In genomic region chr2:229335349-229335748, GRCh38 we compare ENCODE assay signal across 18 cellular contexts.
DNase-seq lines count a peak whose midpoint lies in the region; ATAC-seq and TF ChIP-seq lines count a peak whose summit lies in the region.
"Had no signal": no experiment of that assay in that cellular context is flagged by ENCODE, and none has a peak within 500 bp of the region (broad histone marks: within the 10 kb centered on the region; RNA-seq: fewer than 3 reads in every experiment).

No MANE protein-coding gene starts in this region.

- H3K9me3 ChIP-seq in sigmoid colon = no peaks in the 10 kb centered on the region
- no peaks in the 10 kb centered on the region for H3K9me3 ChIP-seq in GM23248 (ENCODE audit: low read depth)
- H3K9me3 ChIP-seq: SJSA1 had no signal

- TF ChIP-seq CTCF in coronary artery (IDR thresholded peaks at IDR 0.05) = no peak
- no peak for TF ChIP-seq CTCF in sigmoid colon (IDR thresholded peaks at IDR 0.05)

- intact Hi-C loops in sigmoid colon (cut with DNase I) = no loop called here

- WGBS in sigmoid colon, 2 donors = 88% methylated on average over 6 of the region's 6 CpGs
- WGBS in GM23248 (ENCODE audit: low coverage in 1 of 2, low lambda C conversion rate in 2 of 2, missing lambda C conversion rate in 2 of 2), 2 experiments = 87 to 89% methylated on average over 6 of the region's 6 CpGs

- TF ChIP-seq EP300 in sigmoid colon (IDR thresholded peaks at IDR 0.05) = no peak

- no peaks in the 10 kb centered on the region for H3K9me2 ChIP-seq in GM23248 (ENCODE audit: insufficient read depth)

- H3K4me2 ChIP-seq in GM23248 (ENCODE audit: unreplicated experiment) = no peak overlapping the region

- H3K27me3 ChIP-seq in sigmoid colon (no peaks in the 10 kb centered on the region), GM23248 (replicated peaks; ENCODE audit: insufficient read depth) (no peaks in the 10 kb centered on the region)
- H3K27me3 ChIP-seq: SJSA1 had no signal

- peaks cover 6% of the 10 kb centered on the region; the same call in 1 of the 2 replicates for H3F3A ChIP-seq in GM23248 (ENCODE audit: insufficient read depth)

- H3K4me3 ChIP-seq in coronary artery (no peak overlapping the region), sigmoid colon (no peak overlapping the region), GM23248 (no peak overlapping the region)
- H3K4me3 ChIP-seq: SJSA1 had no signal

- no peak for ATAC-seq in HG03280 (IDR thresholded peaks at IDR 0.05; ENCODE audit: unreplicated experiment)
- ATAC-seq in HG02981 (IDR thresholded peaks at IDR 0.05; ENCODE audit: unreplicated experiment) = no peak

- DNase-seq in NCI-H82 (lab: John Stamatoyannopoulos, UW) (peak; percentile 7), NCI-H82 treated with DMSO at 0.1 percent for 48 hours (lab: John Stamatoyannopoulos, UW; ENCODE audit: unreplicated experiment) (no peak), MV-4-11 (lab: John Stamatoyannopoulos, UW) (peak; percentile 13), coronary artery (ENCODE audit: low spot score) (no peak), sigmoid colon (no peak), GM23248 (no peak)
- DNase-seq: AML-193, EL, GF-D8, H9, KG1, NCI-H1105 treated with DMSO at 0.1 percent for 48 hours, NCI-H2029 treated with DMSO at 0.1 percent for 48 hours, NCI-H510A, NCI-H748 treated with DMSO at 0.1 percent for 48 hours had no signal

- no peak overlapping the region for H3K9ac ChIP-seq in GM23248

- H3K27ac ChIP-seq in coronary artery (peak overlapping the region; percentile 40 to 54), sigmoid colon (peak overlapping the region in 3 of 4 donors; percentile 55 to 66 (median 61)), GM23248 (no peak overlapping the region)
- H3K27ac ChIP-seq: SJSA1 had no signal

- in situ Hi-C loops in GM23248 (cut with MboI) = no loop called here

- H3K36me3 ChIP-seq in sigmoid colon = no peaks in the 10 kb centered on the region
- H3K36me3 ChIP-seq in GM23248 (ENCODE audit: low read depth) = no peaks in the 10 kb centered on the region
- H3K36me3 ChIP-seq: SJSA1 had no signal

- no peaks in the 10 kb centered on the region for H3K79me2 ChIP-seq in GM23248 (ENCODE audit: insufficient read depth)

- peaks cover 0 to 38% (median 20%) of the 10 kb centered on the region in 4 donors for H3K4me1 ChIP-seq in sigmoid colon
- H3K4me1 ChIP-seq in GM23248 (ENCODE audit: insufficient read depth) = peaks cover 11% of the 10 kb centered on the region
- H3K4me1 ChIP-seq: SJSA1 had no signal

- no peak for TF ChIP-seq POLR2A in sigmoid colon (IDR thresholded peaks at IDR 0.05)

- no peak overlapping the region for H2AFZ ChIP-seq in GM23248

- no peaks in the 10 kb centered on the region for H4K20me1 ChIP-seq in GM23248 (ENCODE audit: insufficient read depth)

Comparison
In these comparisons a context has a peak if more than half of its experiments do, and no peak if none do; other contexts are left out.
1. DNase-seq: peak in NCI-H82 (single experiment) and MV-4-11 (single experiment); none in NCI-H82 treated with DMSO at 0.1 percent for 48 hours (single experiment), coronary artery (single experiment), sigmoid colon (single experiment) and GM23248 (single experiment).